In genomic region chr14:54650331-54651017, GRCh38 we compare ENCODE assay signal across 7 cellular contexts.
DNase-seq lines count a peak whose midpoint lies in the region; ATAC-seq and TF ChIP-seq lines count a peak whose summit lies in the region.

No MANE protein-coding gene starts in this region.

- peak overlapping the region; percentile 16 for H3K27ac ChIP-seq in IMR-90 (ENCODE audit: insufficient read depth, low read length)
- H3K27ac ChIP-seq in dorsolateral prefrontal cortex, result peak overlapping the region in 31 of 59 donors; percentile 5 to 87 (median 40)
- H3K27ac ChIP-seq in lower lobe of right lung, result peak overlapping the region; percentile 76
- peak overlapping the region; percentile 66 to 82 (median 79) for H3K27ac ChIP-seq in upper lobe of left lung

- peak overlapping the region; percentile 40 for H2BK5ac ChIP-seq in IMR-90 (ENCODE audit: low read depth, low read length, poor library complexity, severe bottlenecking)

- 0 out of 2 replicates have a peak overlapping the region, but pooled peaks have one; percentile 1 for H3K56ac ChIP-seq in IMR-90 (ENCODE audit: extremely low read depth, insufficient read depth, low read length)

- peak overlapping the region; percentile 32 for H3K23ac ChIP-seq in IMR-90 (ENCODE audit: low read depth, low read length)

- TF ChIP-seq POLR2A in IMR-90 (IDR thresholded peaks at IDR 0.05; ENCODE audit: low read depth, low read length), result no peak
- peak in 1 of 4 donors; percentile 29 for TF ChIP-seq POLR2A in upper lobe of left lung (IDR thresholded peaks at IDR 0.05)

- H4K8ac ChIP-seq in IMR-90 (ENCODE audit: low read depth in 2 of 2, low read length in 2 of 2), result peak overlapping the region; percentile 27 to 37

- TF ChIP-seq EP300 in upper lobe of left lung (IDR thresholded peaks at IDR 0.05), result peak in 1 of 4 donors; percentile 57

- H4K20me1 ChIP-seq in IMR-90 (ENCODE audit: insufficient read depth, low read length), result peaks cover 48% of the 10 kb centered on the region

- CTCF ChIA-PET in IMR-90 (lab: Yijun Ruan, JAX), result interaction anchor here (0.6 kb wide), 1 partner anchor 287 kb away, joined by 3 read pairs; no protein-coding TSS in a partner anchor

- H4K91ac ChIP-seq in IMR-90 (ENCODE audit: insufficient read depth, low read depth, low read length), result peak overlapping the region; percentile 74

- peak overlapping the region; percentile 92 for H3K14ac ChIP-seq in IMR-90 (replicated peaks; ENCODE audit: low read depth, low read length)

- dilution Hi-C loops in IMR-90 (cut with HindIII; ENCODE audit: low sequenced_read_pairs, unreplicated experiment), result no loop called here

- no TSS peak for BruUV-seq in IMR-90 (replicated peaks; lab: Mats Ljungman, UMichigan)

- in situ Hi-C loops in IMR-90 (cut with MboI; ENCODE audit: low sequenced_read_pairs), result no loop called here

- H3K4me1 ChIP-seq in IMR-90 (ENCODE audit: control insufficient read depth, insufficient read depth, low read length), result peaks cover 41% of the 10 kb centered on the region
- peaks cover 56% of the 10 kb centered on the region for H3K4me1 ChIP-seq in lower lobe of right lung
- peaks cover 41 to 53% (median 48%) of the 10 kb centered on the region in 4 donors for H3K4me1 ChIP-seq in upper lobe of left lung

- TF ChIP-seq CTCF in IMR-90 (conservative IDR thresholded peaks at IDR 0.05; ENCODE audit: low read depth, low read length) (no peak), dorsolateral prefrontal cortex (IDR thresholded peaks at IDR 0.05 in 54 of 56, conservative IDR thresholded peaks at IDR 0.05 in 2 of 56; ENCODE audit: low read depth in 1 of 56, partially characterized antibody in 56 of 56) (no peak), lower lobe of right lung (IDR thresholded peaks at IDR 0.05) (no peak), upper lobe of left lung (IDR thresholded peaks at IDR 0.05) (no peak)

- H4K5ac ChIP-seq in IMR-90 (ENCODE audit: low read depth, low read length), result peak overlapping the region; percentile 57; the same call in 1 of the 2 replicates

- H3K4me3 ChIP-seq in IMR-90 (ENCODE audit: insufficient read depth, low read depth, low read length) (no peak overlapping the region), dorsolateral prefrontal cortex (peak overlapping the region in 5 of 59 donors; percentile 8 to 24 (median 13)), lower lobe of right lung (no peak overlapping the region), upper lobe of left lung (peak overlapping the region in 1 of 4 donors; percentile 9)

- peak overlapping the region; percentile 30 for H3K18ac ChIP-seq in IMR-90 (ENCODE audit: low read depth, low read length)

- POLR2A ChIA-PET in IMR-90 (lab: Charles Lee; ENCODE audit: unreplicated experiment), result interaction anchor here (1.2 kb wide), 1 partner anchor 83 kb away, joined by 3 read pairs; the partner anchor contains the start of gene SAMD4A

- DNase-seq in IMR-90 (peak; percentile 80), dorsolateral prefrontal cortex (no peak), lower lobe of right lung (peak; percentile 72), upper lobe of left lung (peak in 1 of 2 donors; percentile 54), DMS79 (lab: John Stamatoyannopoulos, UW) (no peak), COR-L47 (lab: John Stamatoyannopoulos, UW) (no peak)

- H3K27me3 ChIP-seq in IMR-90 (ENCODE audit: control insufficient read depth, insufficient read depth, low read length) (no peaks in the 10 kb centered on the region), dorsolateral prefrontal cortex (no peaks in the 10 kb centered on the region), lower lobe of right lung (ENCODE audit: low read depth) (no peaks in the 10 kb centered on the region), upper lobe of left lung (no peaks in the 10 kb centered on the region)

- peak overlapping the region; percentile 56 for H3K4me2 ChIP-seq in IMR-90 (ENCODE audit: low read depth, low read length)

- H2BK120ac ChIP-seq in IMR-90 (ENCODE audit: low read depth, low read length), result peak overlapping the region; percentile 90

- no peaks in the 10 kb centered on the region for H3K9me3 ChIP-seq in IMR-90 (ENCODE audit: control insufficient read depth, insufficient read depth, low read length)
- no peaks in the 10 kb centered on the region for H3K9me3 ChIP-seq in lower lobe of right lung
- no peaks in the 10 kb centered on the region for H3K9me3 ChIP-seq in upper lobe of left lung

- peak overlapping the region; percentile 55 for H2AK5ac ChIP-seq in IMR-90 (ENCODE audit: low read depth, low read length)

- H2BK15ac ChIP-seq in IMR-90 (ENCODE audit: low read depth, low read length), result peak overlapping the region; percentile 10; the same call in 2 of the 3 replicates

- H3K36me3 ChIP-seq in IMR-90 (ENCODE audit: control insufficient read depth, insufficient read depth, low read length), result no peaks in the 10 kb centered on the region
- no peaks in the 10 kb centered on the region for H3K36me3 ChIP-seq in lower lobe of right lung
- no peaks in the 10 kb centered on the region for H3K36me3 ChIP-seq in upper lobe of left lung

- no peak for TF ChIP-seq RAD21 in IMR-90 (IDR thresholded peaks at IDR 0.05; ENCODE audit: low read length)

- ATAC-seq in IMR-90 (ENCODE audit: low read depth) (peak; percentile 15), lower lobe of right lung (peak; percentile 62 to 71), upper lobe of left lung (ENCODE audit: low FRiP score in 2 of 2) (peak; percentile 55 to 58), GM18907 (IDR thresholded peaks at IDR 0.05; ENCODE audit: unreplicated experiment) (no peak)

- no peak overlapping the region for H2AK9ac ChIP-seq in IMR-90 (replicated peaks; ENCODE audit: low read depth, low read length, poor library complexity)

- H2AFZ ChIP-seq in IMR-90 (replicated peaks; ENCODE audit: low read length, poor library complexity), result no peak overlapping the region

- peak overlapping the region; percentile 84 for H3K4ac ChIP-seq in IMR-90 (ENCODE audit: low read depth, low read length)

- peaks cover 39% of the 10 kb centered on the region for H3K9me1 ChIP-seq in IMR-90 (ENCODE audit: insufficient read depth, low read length)

- H3K9ac ChIP-seq in IMR-90 (ENCODE audit: low read depth, low read length), result 0 out of 2 replicates have a peak overlapping the region, but pooled peaks have one; percentile 36

- intact Hi-C loops in IMR-90 (cut with micrococcal nuclease) (no loop called here), dorsolateral prefrontal cortex (cut with DNase I) (no loop called here), lower lobe of right lung (cut with DNase I) (no loop called here)

- WGBS in IMR-90 (ENCODE audit: extremely low coverage in 2 of 2, insufficient read length in 1 of 2), 2 experiments, result 0% methylated on average over 2 of the region's 11 CpGs; no CpG with 5 or more reads in 1 of the 2 experiments
- WGBS in upper lobe of left lung, 2 donors, result 26 to 32% methylated on average over 11 of the region's 11 CpGs

- H3K79me1 ChIP-seq in IMR-90 (ENCODE audit: low read depth in 1 of 2, low read length in 2 of 2), result peaks cover 38 to 78% of the 10 kb centered on the region in 2 experiments

- H2BK20ac ChIP-seq in IMR-90 (ENCODE audit: low read depth, low read length), result peak overlapping the region; percentile 90; the same call in 1 of the 2 replicates

TF ChIP-seq in IMR-90, 13 proteins besides CTCF, POLR2A, EP300 and RAD21:
- TF ChIP-seq SMC3 (IDR thresholded peaks at IDR 0.05; ENCODE audit: low read depth, low read length) (no peak), BHLHE40 (IDR thresholded peaks at IDR 0.05; ENCODE audit: low read depth, low read length) (peak; percentile 49; the same call in 1 of the 2 replicates), RCOR1 (IDR thresholded peaks at IDR 0.05; ENCODE audit: insufficient replicate concordance, low read length) (no peak), MAFK (IDR thresholded peaks at IDR 0.05; ENCODE audit: low read depth, low read length) (peak; percentile 22; the same call in 1 of the 2 replicates), MXI1 (IDR thresholded peaks at IDR 0.05; ENCODE audit: borderline replicate concordance, low read depth, low read length) (peak; percentile 60; the same call in 1 of the 2 replicates)
TF ChIP-seq in IMR-90: peak in this region for 3.

Comparison
In these comparisons a context has a peak if more than half of its experiments do, and no peak if none do; other contexts are left out.
1. DNase-seq: peak in IMR-90 (single experiment) and lower lobe of right lung (single experiment); none in dorsolateral prefrontal cortex (0 of 10), DMS79 (single experiment) and COR-L47 (single experiment).
2. H3K27ac ChIP-seq: peak in every context shown above with its lines; median percentile 79 in upper lobe of left lung; 76 in lower lobe of right lung; 40 in dorsolateral prefrontal cortex; 16 in IMR-90.